Comparison of ENCODE assay signal across 18 cellular contexts in genomic region chr9:127180457-127181314, GRCh38. TPM values are rescaled to one million over a fixed set of nuclear protein-coding genes. Genes with fewer than 3 reads are reported as not detected.
DNase-seq lines count a peak whose midpoint lies in the region; ATAC-seq and TF ChIP-seq lines count a peak whose summit lies in the region.
"Had no signal": no experiment of that assay in that cellular context is flagged by ENCODE, and none has a peak within 500 bp of the region (broad histone marks: within the 10 kb centered on the region; RNA-seq: fewer than 3 reads in every experiment).

No MANE protein-coding gene starts in this region.

- no peak overlapping the region for H3K27ac ChIP-seq in RWPE2 (ENCODE audit: poor library complexity, severe bottlenecking)
- no peak overlapping the region for H3K27ac ChIP-seq in CD4-positive, alpha-beta memory T cell (ENCODE audit: low read depth, low read length)
- H3K27ac ChIP-seq: 22Rv1, brain microvascular endothelial cell had no signal

- H3K27me3 Mint-ChIP-seq in progenitor cell of endocrine pancreas: no peaks in the 10 kb centered on the region
- H3K27me3 Mint-ChIP-seq in CD4-positive, alpha-beta memory T cell: no peaks in the 10 kb centered on the region
- H3K27me3 Mint-ChIP-seq: natural killer cell treated with Interleukin-12 subunit alpha and Interleukin-12 subunit beta and Interleukin-15 and Interleukin-18, amount 100 ng/mL, for 72 hours had no signal

- H3K4me3 Mint-ChIP-seq in progenitor cell of endocrine pancreas (ENCODE audit: low read depth): no peak overlapping the region
- H3K4me3 Mint-ChIP-seq in CD4-positive, alpha-beta memory T cell: no peak overlapping the region
- H3K4me3 Mint-ChIP-seq: activated naive CD4-positive, alpha-beta T cell treated with anti-CD3 and anti-CD28 coated beads, Interleukin-2, amount 10 ng/mL, durations not matched to agents 7 days and 5 days; natural killer cell treated with Interleukin-12 subunit alpha and Interleukin-12 subunit beta and Interleukin-15 and Interleukin-18, amount 100 ng/mL, for 72 hours had no signal

- peaks cover 4% of the 10 kb centered on the region for H3K36me3 Mint-ChIP-seq in progenitor cell of endocrine pancreas (ENCODE audit: insufficient read depth)
- H3K36me3 Mint-ChIP-seq in CD4-positive, alpha-beta memory T cell: peaks cover 0 to 14% of the 10 kb centered on the region in 2 donors
- H3K36me3 Mint-ChIP-seq: activated naive CD4-positive, alpha-beta T cell treated with anti-CD3 and anti-CD28 coated beads, Interleukin-2, amount 10 ng/mL, durations not matched to agents 7 days and 5 days; natural killer cell treated with Interleukin-12 subunit alpha and Interleukin-12 subunit beta and Interleukin-15 and Interleukin-18, amount 100 ng/mL, for 72 hours had no signal

- no peak overlapping the region for H3K4me3 ChIP-seq in RWPE2 (ENCODE audit: severe bottlenecking)
- H3K4me3 ChIP-seq in CD4-positive, alpha-beta memory T cell (ENCODE audit: low read length in 2 of 2): no peak overlapping the region

- POLR2A ChIA-PET in CD4-positive, alpha-beta memory T cell (lab: Charles Lee; ENCODE audit: partially characterized antibody): no interaction called here

- no peaks in the 10 kb centered on the region for H3K4me1 ChIP-seq in RWPE2 (ENCODE audit: insufficient read depth, poor library complexity, severe bottlenecking)
- H3K4me1 ChIP-seq in CD4-positive, alpha-beta memory T cell (ENCODE audit: insufficient read depth, low read length): no peaks in the 10 kb centered on the region

- DNase-seq in NCI-H2171 treated with DMSO at 0.1 percent for 48 hours (lab: John Stamatoyannopoulos, UW): peak; percentile 48
- no peak for DNase-seq in NCI-H2171 (lab: John Stamatoyannopoulos, UW)
- DNase-seq in RWPE2 (ENCODE audit: low spot score): peak; percentile 42
- DNase-seq in progenitor cell of endocrine pancreas (ENCODE audit: low spot score, unreplicated experiment): peak; percentile 4
- no peak for DNase-seq in CD4-positive, alpha-beta memory T cell
- DNase-seq in NCI-H146 treated with DMSO at 0.1 percent for 48 hours (lab: John Stamatoyannopoulos, UW; ENCODE audit: unreplicated experiment): no peak
- DNase-seq in NCI-H2029 (lab: John Stamatoyannopoulos, UW): no peak
- DNase-seq: activated naive CD4-positive, alpha-beta T cell treated with anti-CD3 and anti-CD28 coated beads, Interleukin-2, amount 10 ng/mL, durations not matched to agents 7 days and 5 days; brain microvascular endothelial cell; DMS53; NCI-H2081; NCI-H774 had no signal

- no peaks in the 10 kb centered on the region for H3K27me3 ChIP-seq in RWPE2 (ENCODE audit: insufficient read depth, poor library complexity, severe bottlenecking)
- no peaks in the 10 kb centered on the region for H3K27me3 ChIP-seq in CD4-positive, alpha-beta memory T cell (ENCODE audit: insufficient read depth, low read length)
- H3K27me3 ChIP-seq: brain microvascular endothelial cell had no signal

- H3K36me3 ChIP-seq in RWPE2 (ENCODE audit: low read depth): no peaks in the 10 kb centered on the region
- no peaks in the 10 kb centered on the region for H3K36me3 ChIP-seq in CD4-positive, alpha-beta memory T cell (ENCODE audit: insufficient read depth, low read length)
- H3K36me3 ChIP-seq: brain microvascular endothelial cell had no signal

- intact Hi-C loops in CD4-positive, alpha-beta memory T cell (cut with micrococcal nuclease): no loop called here

- ATAC-seq in RWPE2 (ENCODE audit: low read depth) (no peak; the same call in 2 of the 3 replicates), esophagus mucosa (peak; percentile 7)
- ATAC-seq: Panc1, right cardiac atrium had no signal

- H3K27ac Mint-ChIP-seq in progenitor cell of endocrine pancreas: peak overlapping the region; percentile 71
- peak overlapping the region in 2 of 7 donors; percentile 13 to 62 for H3K27ac Mint-ChIP-seq in CD4-positive, alpha-beta memory T cell
- H3K27ac Mint-ChIP-seq: activated naive CD4-positive, alpha-beta T cell treated with anti-CD3 and anti-CD28 coated beads, Interleukin-2, amount 10 ng/mL, durations not matched to agents 7 days and 5 days; natural killer cell treated with Interleukin-12 subunit alpha and Interleukin-12 subunit beta and Interleukin-15 and Interleukin-18, amount 100 ng/mL, for 72 hours had no signal

- H3K9me3 Mint-ChIP-seq in progenitor cell of endocrine pancreas (ENCODE audit: low read depth): no peaks in the 10 kb centered on the region
- H3K9me3 Mint-ChIP-seq in CD4-positive, alpha-beta memory T cell: no peaks in the 10 kb centered on the region
- H3K9me3 Mint-ChIP-seq: activated naive CD4-positive, alpha-beta T cell treated with anti-CD3 and anti-CD28 coated beads, Interleukin-2, amount 10 ng/mL, durations not matched to agents 7 days and 5 days; natural killer cell treated with Interleukin-12 subunit alpha and Interleukin-12 subunit beta and Interleukin-15 and Interleukin-18, amount 100 ng/mL, for 72 hours had no signal

- CTCF ChIA-PET in CD4-positive, alpha-beta memory T cell (lab: Charles Lee; ENCODE audit: partially characterized antibody): no interaction called here

- no peaks in the 10 kb centered on the region for H3K9me3 ChIP-seq in RWPE2 (ENCODE audit: severe bottlenecking)
- H3K9me3 ChIP-seq in CD4-positive, alpha-beta memory T cell (ENCODE audit: control insufficient read depth in 1 of 2, low read length in 2 of 2): no peaks in the 10 kb centered on the region

- no peaks in the 10 kb centered on the region for H3K4me1 Mint-ChIP-seq in progenitor cell of endocrine pancreas (ENCODE audit: low read depth)
- H3K4me1 Mint-ChIP-seq in CD4-positive, alpha-beta memory T cell: no peaks in the 10 kb centered on the region
- H3K4me1 Mint-ChIP-seq: activated naive CD4-positive, alpha-beta T cell treated with anti-CD3 and anti-CD28 coated beads, Interleukin-2, amount 10 ng/mL, durations not matched to agents 7 days and 5 days had no signal

- TF ChIP-seq CTCF in RWPE2 (IDR thresholded peaks at IDR 0.05; ENCODE audit: poor library complexity, severe bottlenecking): no peak
- TF ChIP-seq CTCF in progenitor cell of endocrine pancreas (IDR thresholded peaks at IDR 0.05; ENCODE audit: unreplicated experiment): no peak

RNA-seq across cellular contexts. Expression of gene ANGPTL2, which starts 58.3 kb away (rescaled TPM):
- total RNA-seq in esophagus mucosa (2.1 TPM), progenitor cell of endocrine pancreas (4.7 and 5.3 TPM in 2 replicates)
- not detected for total RNA-seq in CD4-positive, alpha-beta memory T cell
- not detected for polyA plus RNA-seq in CD4-positive, alpha-beta memory T cell
- total RNA-seq: activated CD8-positive, alpha-beta memory T cell treated with anti-CD3 and anti-CD28 coated beads for 36 hours; natural killer cell treated with Interleukin-12 subunit alpha and Interleukin-12 subunit beta and Interleukin-15 and Interleukin-18, amount 100 ng/mL, for 72 hours had no signal

Comparison
In these comparisons a context has a peak if more than half of its experiments do, and no peak if none do; other contexts are left out.
1. DNase-seq: peak in NCI-H2171 treated with DMSO at 0.1 percent for 48 hours (single experiment), RWPE2 (single experiment) and progenitor cell of endocrine pancreas (single experiment); none in NCI-H2171 (single experiment), CD4-positive, alpha-beta memory T cell (0 of 5), NCI-H146 treated with DMSO at 0.1 percent for 48 hours (single experiment) and NCI-H2029 (single experiment).